1 cellular context compared by ENCODE assay signal in the genomic region with DNA sequence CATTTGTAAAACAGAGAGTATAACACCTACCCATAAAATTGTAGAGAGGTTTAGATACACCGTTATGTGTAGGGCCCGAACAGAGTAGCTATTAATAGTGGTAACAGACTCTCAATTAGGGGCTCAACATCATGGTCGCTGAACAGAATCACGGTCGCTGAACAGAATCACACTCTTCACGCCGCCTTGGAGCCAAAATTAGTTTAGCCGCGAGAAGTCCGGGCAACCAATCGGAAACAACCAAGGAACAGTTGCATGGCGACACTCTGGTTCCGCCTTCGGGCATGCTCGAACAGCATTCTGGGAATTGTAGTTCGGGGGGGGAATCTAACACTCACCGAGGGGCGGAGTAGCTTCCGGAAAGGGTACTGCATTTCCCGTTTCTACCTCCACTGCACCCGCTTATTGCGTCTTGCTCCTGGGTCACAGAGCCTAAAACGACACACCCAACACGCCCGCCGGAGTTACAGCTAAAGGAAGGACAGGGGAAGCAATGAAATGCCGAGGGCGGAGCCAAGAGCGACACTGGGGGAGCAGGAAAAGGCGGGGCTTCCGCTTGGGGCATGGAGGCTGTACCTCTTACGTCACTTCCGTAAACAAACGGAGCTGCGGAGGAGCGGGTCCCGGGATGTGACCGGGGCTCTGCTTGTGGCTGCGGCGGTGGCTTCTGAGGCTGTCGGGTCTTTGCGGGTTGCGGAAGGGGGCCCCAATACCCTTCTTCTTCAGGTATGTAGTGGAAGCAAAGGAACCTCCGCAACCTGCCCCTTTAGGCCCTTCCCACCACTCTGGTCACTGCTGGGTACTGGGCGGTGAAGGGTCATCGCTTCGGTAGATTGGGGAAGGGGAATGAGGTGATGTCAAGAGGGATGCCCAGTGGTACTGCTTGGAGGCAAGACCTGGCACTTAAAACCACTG.
TF ChIP-seq lines count a peak whose summit lies in the region.

A gene (plus strand): TSS at position 593 of the 915 bp plus-strand sequence. CDS start 2,352 bp downstream, outside the sequence.

TF ChIP-seq in liver, 16 proteins besides CTCF, POLR2A, EP300 and RAD21 (continued from another document):
- TF ChIP-seq, protein P1, sequence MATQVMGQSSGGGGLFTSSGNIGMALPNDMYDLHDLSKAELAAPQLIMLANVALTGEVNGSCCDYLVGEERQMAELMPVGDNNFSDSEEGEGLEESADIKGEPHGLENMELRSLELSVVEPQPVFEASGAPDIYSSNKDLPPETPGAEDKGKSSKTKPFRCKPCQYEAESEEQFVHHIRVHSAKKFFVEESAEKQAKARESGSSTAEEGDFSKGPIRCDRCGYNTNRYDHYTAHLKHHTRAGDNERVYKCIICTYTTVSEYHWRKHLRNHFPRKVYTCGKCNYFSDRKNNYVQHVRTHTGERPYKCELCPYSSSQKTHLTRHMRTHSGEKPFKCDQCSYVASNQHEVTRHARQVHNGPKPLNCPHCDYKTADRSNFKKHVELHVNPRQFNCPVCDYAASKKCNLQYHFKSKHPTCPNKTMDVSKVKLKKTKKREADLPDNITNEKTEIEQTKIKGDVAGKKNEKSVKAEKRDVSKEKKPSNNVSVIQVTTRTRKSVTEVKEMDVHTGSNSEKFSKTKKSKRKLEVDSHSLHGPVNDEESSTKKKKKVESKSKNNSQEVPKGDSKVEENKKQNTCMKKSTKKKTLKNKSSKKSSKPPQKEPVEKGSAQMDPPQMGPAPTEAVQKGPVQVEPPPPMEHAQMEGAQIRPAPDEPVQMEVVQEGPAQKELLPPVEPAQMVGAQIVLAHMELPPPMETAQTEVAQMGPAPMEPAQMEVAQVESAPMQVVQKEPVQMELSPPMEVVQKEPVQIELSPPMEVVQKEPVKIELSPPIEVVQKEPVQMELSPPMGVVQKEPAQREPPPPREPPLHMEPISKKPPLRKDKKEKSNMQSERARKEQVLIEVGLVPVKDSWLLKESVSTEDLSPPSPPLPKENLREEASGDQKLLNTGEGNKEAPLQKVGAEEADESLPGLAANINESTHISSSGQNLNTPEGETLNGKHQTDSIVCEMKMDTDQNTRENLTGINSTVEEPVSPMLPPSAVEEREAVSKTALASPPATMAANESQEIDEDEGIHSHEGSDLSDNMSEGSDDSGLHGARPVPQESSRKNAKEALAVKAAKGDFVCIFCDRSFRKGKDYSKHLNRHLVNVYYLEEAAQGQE (IDR thresholded peaks at IDR 0.05) = peak; percentile 31
- TF ChIP-seq FOXA1 (IDR thresholded peaks at IDR 0.05) = no peak
